Comparison of ENCODE assay signal across 8 cellular contexts in the genomic region with DNA sequence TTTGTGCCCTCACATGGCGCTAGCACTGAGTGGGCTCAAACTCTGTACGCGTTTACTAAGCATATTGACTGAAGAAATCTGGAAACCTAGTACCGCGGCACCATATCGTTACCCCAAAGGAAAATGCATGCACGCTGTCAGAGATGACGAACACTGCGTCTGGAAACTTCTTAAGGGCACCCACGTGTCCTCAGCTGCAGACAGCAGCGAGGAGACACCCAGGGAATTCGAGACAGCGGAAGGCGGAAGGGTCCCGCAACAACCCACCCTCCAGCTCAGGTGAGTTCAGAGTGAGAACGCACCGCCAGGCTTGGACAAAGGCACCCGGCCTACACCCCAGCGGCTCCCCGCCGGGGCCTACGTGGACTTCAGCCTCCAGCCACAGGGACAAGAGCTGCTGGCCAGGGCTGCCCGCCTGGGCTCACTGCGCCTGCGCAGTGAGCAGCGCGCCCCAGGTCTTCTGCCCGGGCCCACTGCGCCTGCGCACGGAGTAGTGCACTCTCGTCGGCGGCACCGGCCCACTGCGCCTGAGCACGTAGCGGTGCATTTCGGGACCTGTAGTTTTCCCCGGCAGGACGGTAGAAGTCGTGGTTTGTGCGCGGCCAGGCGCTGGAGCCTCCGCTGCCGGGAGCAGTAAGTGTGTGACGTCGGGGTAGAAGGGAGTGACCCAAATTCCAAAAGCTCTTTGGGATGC.
DNase-seq lines count a peak whose midpoint lies in the region; ATAC-seq and TF ChIP-seq lines count a peak whose summit lies in the region.
"Not testable (repeated sequence)": the region's sequence is repeated elsewhere in the genome, so short reads cannot be mapped to it uniquely, and the experiment has no call there.

No MANE protein-coding gene starts in this region.

- not testable (repeated sequence) for DNase-seq in activated B cell treated with CpG ODN at 0.5 μM for 24 hours; heart left ventricle; sciatic nerve (ENCODE audit: low spot score)

- H3K36me3 ChIP-seq in heart left ventricle: not testable (repeated sequence)

- H3K27me3 Mint-ChIP-seq in activated B cell treated with CpG ODN at 0.5 μM for 24 hours: not testable (repeated sequence)

- H3K27me3 ChIP-seq in heart left ventricle: not testable (repeated sequence)

- ATAC-seq in GM18498 (IDR thresholded peaks at IDR 0.05; ENCODE audit: unreplicated experiment): peak; percentile 97
- peak; percentile 88 for ATAC-seq in GM19328 (IDR thresholded peaks at IDR 0.05; ENCODE audit: unreplicated experiment)
- ATAC-seq in GM21619 (IDR thresholded peaks at IDR 0.05; ENCODE audit: unreplicated experiment): peak; percentile 96
- ATAC-seq in HG02938 (IDR thresholded peaks at IDR 0.05; ENCODE audit: unreplicated experiment): peak; percentile 93
- peak; percentile 99 for ATAC-seq in HG03354 (IDR thresholded peaks at IDR 0.05; ENCODE audit: poor library complexity, severe bottlenecking, unreplicated experiment)
- peak; percentile 97 for ATAC-seq in activated B cell treated with CpG ODN at 0.5 μM for 24 hours (ENCODE audit: low read depth)
- ATAC-seq in heart left ventricle: peak; percentile 99
- peak; percentile 99 for ATAC-seq in sciatic nerve

- not testable (repeated sequence) for H3K4me3 Mint-ChIP-seq in activated B cell treated with CpG ODN at 0.5 μM for 24 hours

- H3K36me3 Mint-ChIP-seq in activated B cell treated with CpG ODN at 0.5 μM for 24 hours (ENCODE audit: low read depth): not testable (repeated sequence)

- not testable (repeated sequence) for H3K9me3 ChIP-seq in heart left ventricle

- not testable (repeated sequence) for H3K4me3 ChIP-seq in heart left ventricle

- H3K27ac ChIP-seq in heart left ventricle: not testable (repeated sequence)

- TF ChIP-seq POLR2A in heart left ventricle (IDR thresholded peaks at IDR 0.05): not testable (repeated sequence)

- not testable (repeated sequence) for H3K27ac Mint-ChIP-seq in activated B cell treated with CpG ODN at 0.5 μM for 24 hours

- not testable (repeated sequence) for H3K4me1 Mint-ChIP-seq in activated B cell treated with CpG ODN at 0.5 μM for 24 hours

- H3K9me3 Mint-ChIP-seq in activated B cell treated with CpG ODN at 0.5 μM for 24 hours: not testable (repeated sequence)

- H3K4me1 ChIP-seq in heart left ventricle: not testable (repeated sequence)

- CTCF ChIA-PET in activated B cell treated with CpG ODN at 0.5 μM for 24 hours (lab: Charles Lee): not testable (repeated sequence)

- intact Hi-C loops in activated B cell treated with CpG ODN at 0.5 μM for 24 hours (cut with micrococcal nuclease); heart left ventricle (cut with DNase I); sciatic nerve (cut with DNase I): not testable (repeated sequence)

- not testable (repeated sequence) for TF ChIP-seq CTCF in activated B cell treated with CpG ODN at 0.5 μM for 24 hours (IDR thresholded peaks at IDR 0.05); heart left ventricle (IDR thresholded peaks at IDR 0.05)

- POLR2A ChIA-PET in activated B cell treated with CpG ODN at 0.5 μM for 24 hours (lab: Charles Lee): not testable (repeated sequence)

- WGBS in heart left ventricle, 4 donors: no CpG with 5 or more reads among the region's 49 CpGs
